In the genomic region with DNA sequence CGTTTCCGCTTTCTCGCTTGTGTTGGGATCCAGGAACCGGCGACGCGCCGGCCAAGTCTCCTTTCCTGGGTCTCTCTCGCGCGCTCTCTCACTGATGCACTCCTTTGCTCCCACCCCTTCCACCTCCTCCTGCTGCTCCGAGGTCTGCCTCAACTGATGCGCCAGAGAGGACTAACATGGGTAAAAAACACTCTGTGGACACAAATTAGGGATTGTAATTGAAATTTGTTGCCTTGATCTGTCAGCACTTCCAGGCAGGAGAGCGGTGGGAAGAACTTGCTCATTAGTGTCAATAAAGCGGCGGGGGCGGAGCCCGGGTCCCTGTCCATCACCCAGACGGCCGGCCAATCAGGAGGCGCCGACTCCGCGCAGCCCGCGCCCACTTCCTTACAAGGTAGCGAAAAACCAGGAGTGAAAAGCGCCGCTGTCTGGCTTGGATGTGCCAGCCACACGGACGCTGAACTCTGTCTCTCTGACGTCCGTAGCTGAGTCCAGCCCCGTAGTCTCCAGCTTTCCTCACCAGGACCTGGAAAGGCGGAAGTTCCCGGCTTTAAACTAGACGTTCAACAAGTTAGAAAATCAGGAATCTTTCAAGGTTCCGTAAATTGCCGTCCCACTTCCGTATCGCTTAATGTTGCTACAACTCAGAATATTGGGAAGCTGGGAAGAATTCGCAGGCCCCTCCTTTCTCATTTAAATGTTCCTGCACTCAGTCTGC, we compare ENCODE assay signal across 9 cellular contexts. TPM values are rescaled to one million over a fixed set of nuclear protein-coding genes. Genes with fewer than 3 reads are reported as not detected.
DNase-seq lines count a peak whose midpoint lies in the region; ATAC-seq and TF ChIP-seq lines count a peak whose summit lies in the region.
"Had no signal": no experiment of that assay in that cellular context is flagged by ENCODE, and none has a peak within 500 bp of the region (broad histone marks: within the 10 kb centered on the region; RNA-seq: fewer than 3 reads in every experiment).

TSS of gene TBX18 (minus strand) at position 267 of the 718 bp plus-strand sequence. CDS start 417 bp downstream, outside the sequence.

- peak; percentile 42 to 52 for ATAC-seq in activated T-cell treated with anti-CD3 and anti-CD28 coated beads, Interleukin-2, amount 50 U/mL, for 4 hours
- peak; percentile 77 for ATAC-seq in thoracic aorta (ENCODE audit: insufficient number of reproducible peaks, low FRiP score, low read depth)

- H2BK5ac ChIP-seq in mesenchymal stem cell (ENCODE audit: low read depth, low read length, poor library complexity, severe bottlenecking) = peak within 1 kb of the TSS; percentile 83

- peak within 1 kb of the TSS in 1 of 2 experiments; percentile 71 for H2BK12ac ChIP-seq in mesenchymal stem cell (ENCODE audit: low read length in 2 of 2)

- peak within 1 kb of the TSS; percentile 93 for H2AFZ ChIP-seq in mesenchymal stem cell (ENCODE audit: low read depth, low read length)

- under 1% methylated on average over 39 of the region's 42 CpGs for WGBS in mesenchymal stem cell

- peak within 1 kb of the TSS; percentile 95 for H3K4me2 ChIP-seq in mesenchymal stem cell (ENCODE audit: low read length, poor library complexity, severe bottlenecking)

- peaks cover 4% of the 10 kb centered on the region for H3K4me1 Mint-ChIP-seq in activated T-cell treated with anti-CD3 and anti-CD28 coated beads, Interleukin-2, amount 50 U/mL, for 4 hours (ENCODE audit: low read depth)

- H3K4me1 ChIP-seq in mesenchymal stem cell (ENCODE audit: control insufficient read depth, insufficient read depth, low read depth, low read length) = peaks cover 10% of the 10 kb centered on the region
- H3K4me1 ChIP-seq in thoracic aorta (ENCODE audit: control insufficient read depth in 1 of 2, low read depth in 2 of 2) = peaks cover 0 to 5% of the 10 kb centered on the region in 2 donors

- H3K23ac ChIP-seq in mesenchymal stem cell (ENCODE audit: low read length in 2 of 2) = peak within 1 kb of the TSS in 1 of 2 experiments; percentile 54

- peak within 1 kb of the TSS; percentile 74 for H4K91ac ChIP-seq in mesenchymal stem cell (ENCODE audit: low read length)

- no peak for DNase-seq in activated T-cell treated with anti-CD3 and anti-CD28 coated beads, Interleukin-2, amount 50 U/mL, for 4 hours
- DNase-seq in activated T-cell treated with anti-CD3 and anti-CD28 coated beads, Interleukin-2, amount 50 U/mL, for 1 hour = no peak
- peak; percentile 91 for DNase-seq in SK-N-DZ (ENCODE audit: low spot score)
- DNase-seq in epithelial cell of proximal tubule (ENCODE audit: low read depth) = peak; percentile 76
- peak; percentile 98 for DNase-seq in mesenchymal stem cell
- peak; percentile 91 for DNase-seq in thoracic aorta (ENCODE audit: low spot score)
- no peak for DNase-seq in GDM1 (lab: John Stamatoyannopoulos, UW)
- DNase-seq in effector CD4-positive, alpha-beta T cell = no peak
- DNase-seq: DND-41 had no signal

- peaks cover 2% of the 10 kb centered on the region for H3K79me1 ChIP-seq in mesenchymal stem cell (replicated peaks; ENCODE audit: low read length, poor library complexity, severe bottlenecking)

- peak within 1 kb of the TSS in 1 of 2 experiments; percentile 44 for H3K14ac ChIP-seq in mesenchymal stem cell (ENCODE audit: low read length in 2 of 2)

- peaks cover 67% of the 10 kb centered on the region for H3K27me3 Mint-ChIP-seq in activated T-cell treated with anti-CD3 and anti-CD28 coated beads, Interleukin-2, amount 50 U/mL, for 4 hours (ENCODE audit: low read depth)

- H3K4me3 ChIP-seq in epithelial cell of proximal tubule (ENCODE audit: low read depth, low read length) = peak within 1 kb of the TSS; percentile 57
- H3K4me3 ChIP-seq in mesenchymal stem cell (ENCODE audit: insufficient read depth in 1 of 2, low read depth in 1 of 2, low read length in 2 of 2) = peak within 1 kb of the TSS; percentile 69 to 94
- H3K4me3 ChIP-seq in thoracic aorta = peak within 1 kb of the TSS; percentile 96

- H3K4ac ChIP-seq in mesenchymal stem cell (ENCODE audit: low read depth in 1 of 2, low read length in 2 of 2) = peak within 1 kb of the TSS; percentile 67 to 86

- peaks cover 0 to 40% of the 10 kb centered on the region in 2 experiments for H3K27me3 ChIP-seq in mesenchymal stem cell (ENCODE audit: control insufficient read depth in 1 of 2, insufficient read depth in 1 of 2, low read length in 2 of 2)
- H3K27me3 ChIP-seq in thoracic aorta (replicated peaks; ENCODE audit: insufficient read depth) = no peaks in the 10 kb centered on the region

- H4K8ac ChIP-seq in mesenchymal stem cell (ENCODE audit: low read length) = peak within 1 kb of the TSS; percentile 41

- H3K9me3 ChIP-seq in mesenchymal stem cell (ENCODE audit: control insufficient read depth, low read length) = no peaks in the 10 kb centered on the region
- H3K9me3 ChIP-seq in thoracic aorta = no peaks in the 10 kb centered on the region

- no peaks in the 10 kb centered on the region for H3K36me3 Mint-ChIP-seq in activated T-cell treated with anti-CD3 and anti-CD28 coated beads, Interleukin-2, amount 50 U/mL, for 4 hours (ENCODE audit: insufficient read depth)

- TF ChIP-seq CTCF in epithelial cell of proximal tubule (conservative IDR thresholded peaks at IDR 0.05; ENCODE audit: low read depth, low read length) (peak; percentile 9), thoracic aorta (IDR thresholded peaks at IDR 0.05) (no peak)

- H2AK5ac ChIP-seq in mesenchymal stem cell (ENCODE audit: low read length, severe bottlenecking) = no peak within 1 kb of the TSS

- H2BK120ac ChIP-seq in mesenchymal stem cell (ENCODE audit: low read depth, low read length) = no peak within 1 kb of the TSS

- peak within 1 kb of the TSS; percentile 89 for H2BK15ac ChIP-seq in mesenchymal stem cell (ENCODE audit: low read depth, poor library complexity, severe bottlenecking)

- H3K9ac ChIP-seq in mesenchymal stem cell (ENCODE audit: low read length) = peak within 1 kb of the TSS; percentile 97

- H3K27ac ChIP-seq in mesenchymal stem cell (ENCODE audit: low read length, poor library complexity, severe bottlenecking) (peak within 1 kb of the TSS; percentile 91), thoracic aorta (peak within 1 kb of the TSS; percentile 99 to 100)

- H3K36me3 ChIP-seq in mesenchymal stem cell (ENCODE audit: control insufficient read depth in 1 of 2, insufficient read depth in 2 of 2, low read depth in 1 of 2, low read length in 2 of 2) (peaks cover 0 to 9% of the 10 kb centered on the region in 2 experiments), thoracic aorta (no peaks in the 10 kb centered on the region)

- peak within 1 kb of the TSS; percentile 11 for H3K4me3 Mint-ChIP-seq in activated T-cell treated with anti-CD3 and anti-CD28 coated beads, Interleukin-2, amount 50 U/mL, for 4 hours

- peak within 1 kb of the TSS; percentile 11 to 97 for H3K18ac ChIP-seq in mesenchymal stem cell (ENCODE audit: low read depth in 1 of 2, low read length in 2 of 2)

- no peaks in the 10 kb centered on the region for H3K9me3 Mint-ChIP-seq in activated T-cell treated with anti-CD3 and anti-CD28 coated beads, Interleukin-2, amount 50 U/mL, for 4 hours

RNA-seq across cellular contexts. Expression of gene TBX18, which starts in this region (rescaled TPM):
- total RNA-seq in activated T-cell treated with anti-CD3 and anti-CD28 coated beads, Interleukin-2, amount 50 U/mL, for 4 hours = not detected
- polyA plus RNA-seq in SK-N-DZ (2014; cell fraction: cytosol; rRNA removed) = 0.10 and 0.60 TPM in 2 replicates
- polyA plus RNA-seq in SK-N-DZ (2014; cell fraction: nucleus; rRNA removed) = 0.26 and 2.3 TPM in 2 replicates
- 0.23 and 1.9 TPM in 2 replicates for total RNA-seq in epithelial cell of proximal tubule
- polyA plus RNA-seq in mesenchymal stem cell (2013, experiment 1 of 2) = 5.7 TPM
- 5.4 TPM for polyA plus RNA-seq in mesenchymal stem cell (2013, experiment 2 of 2)
- total RNA-seq in thoracic aorta = 10 to 100 TPM; 53.5 to 85.4 TPM

Comparison
In these comparisons a context has a peak if more than half of its experiments do, and no peak if none do; other contexts are left out.
1. RNA of gene TBX18 (total RNA-seq): 53.5 to 85.4 TPM in thoracic aorta; 0.23 to 1.9 TPM in epithelial cell of proximal tubule and not detected in activated T-cell treated with anti-CD3 and anti-CD28 coated beads, Interleukin-2, amount 50 U/mL, for 4 hours; every median in the first group is over 10 times any median in the second.
2. Peak in ATAC-seq in activated T-cell treated with anti-CD3 and anti-CD28 coated beads, Interleukin-2, amount 50 U/mL, for 4 hours; RNA of the gene not detected or under 1 TPM.
3. DNase-seq: peak in SK-N-DZ (single experiment), epithelial cell of proximal tubule (single experiment), mesenchymal stem cell (single experiment) and thoracic aorta (single experiment); none in activated T-cell treated with anti-CD3 and anti-CD28 coated beads, Interleukin-2, amount 50 U/mL, for 4 hours (single experiment), activated T-cell treated with anti-CD3 and anti-CD28 coated beads, Interleukin-2, amount 50 U/mL, for 1 hour (single experiment), GDM1 (single experiment) and effector CD4-positive, alpha-beta T cell (single experiment).
4. Peak in every context shown above with its lines, with median percentiles within 50 percentile points of each other: H3K4me3 ChIP-seq.